Comparison of ENCODE assay signal across 11 cellular contexts in genomic region chr10:32112055-32112454, GRCh38. TPM values are rescaled to one million over a fixed set of nuclear protein-coding genes. Genes with fewer than 3 reads are reported as not detected.
A peak's percentile ranks its signal among the peaks of the same experiment; 100 is the strongest.
DNase-seq lines count a peak whose midpoint lies in the region; ATAC-seq and TF ChIP-seq lines count a peak whose summit lies in the region.
"Had no signal": no experiment of that assay in that cellular context is flagged by ENCODE, and none has a peak within 500 bp of the region (broad histone marks: within the 10 kb centered on the region; RNA-seq: fewer than 3 reads in every experiment).

No MANE protein-coding gene starts in this region.

- no peak overlapping the region for H3K27ac ChIP-seq in dorsolateral prefrontal cortex
- H3K27ac ChIP-seq: WERI-Rb-1 had no signal

- H3K9me3 Mint-ChIP-seq in T-cell = no peaks in the 10 kb centered on the region
- H3K9me3 Mint-ChIP-seq: effector memory CD8-positive, alpha-beta T cell had no signal

- ATAC-seq in omental fat pad (ENCODE audit: low FRiP score) (peak; percentile 71), HG03139 (IDR thresholded peaks at IDR 0.05; ENCODE audit: unreplicated experiment) (no peak), GM18498 (IDR thresholded peaks at IDR 0.05; ENCODE audit: unreplicated experiment) (no peak), T-cell (replicated peaks in 1 of 4) (no peak)
- ATAC-seq: effector memory CD8-positive, alpha-beta T cell had no signal

- H3K27ac Mint-ChIP-seq in T-cell = no peak overlapping the region
- H3K27ac Mint-ChIP-seq: effector memory CD8-positive, alpha-beta T cell had no signal

- intact Hi-C loops in dorsolateral prefrontal cortex (cut with DNase I) = no loop called here

- H3K36me3 Mint-ChIP-seq in T-cell = no peaks in the 10 kb centered on the region

- H3K36me3 ChIP-seq in BJ (ENCODE audit: control insufficient read depth, insufficient read depth, low read length) = no peaks in the 10 kb centered on the region
- H3K36me3 ChIP-seq: WERI-Rb-1 had no signal

- no peaks in the 10 kb centered on the region for H3K4me1 Mint-ChIP-seq in T-cell

- CTCF ChIA-PET in BJ (lab: Yijun Ruan, JAX) = no interaction called here
- CTCF ChIA-PET in T-cell (lab: Charles Lee) = no interaction called here

- H3K27me3 ChIP-seq in BJ (ENCODE audit: control insufficient read depth, insufficient read depth, low read length) (peaks cover 3% of the 10 kb centered on the region; the same call in 1 of the 2 replicates), dorsolateral prefrontal cortex (no peaks in the 10 kb centered on the region)

- POLR2A ChIA-PET in BJ (lab: Charles Lee) (no interaction called here), T-cell (lab: Charles Lee) (interaction anchor here in 1 of 2 donors (0.6 kb wide), 1 partner anchor 520 kb away, joined by 3 read pairs; no protein-coding TSS in a partner anchor)

- TF ChIP-seq CTCF in BJ (IDR thresholded peaks at IDR 0.05; ENCODE audit: insufficient read depth, low read depth, low read length) (no peak), choroid plexus epithelial cell (conservative IDR thresholded peaks at IDR 0.05; ENCODE audit: low read depth, low read length) (no peak), omental fat pad (IDR thresholded peaks at IDR 0.05) (no peak), dorsolateral prefrontal cortex (IDR thresholded peaks at IDR 0.05 in 54 of 56, conservative IDR thresholded peaks at IDR 0.05 in 2 of 56; ENCODE audit: low read depth in 1 of 56, partially characterized antibody in 56 of 56) (no peak)

- H3K4me3 Mint-ChIP-seq in T-cell = no peak overlapping the region
- H3K4me3 Mint-ChIP-seq: effector memory CD8-positive, alpha-beta T cell had no signal

- peak; percentile 53 for DNase-seq in BJ (ENCODE audit: low read depth)
- DNase-seq in NCI-H460 (ENCODE audit: extremely low read depth, low read depth) = peak; percentile 46
- DNase-seq in choroid plexus epithelial cell (ENCODE audit: low read depth) = peak; percentile 56
- no peak for DNase-seq in omental fat pad (ENCODE audit: low spot score)
- DNase-seq in T-cell = no peak
- DNase-seq in dorsolateral prefrontal cortex = no peak
- DNase-seq: effector memory CD8-positive, alpha-beta T cell; kidney; WERI-Rb-1 had no signal

- H3K27me3 Mint-ChIP-seq in T-cell = peaks cover 9 to 15% of the 10 kb centered on the region in 2 donors

- H3K4me3 ChIP-seq in BJ (ENCODE audit: low read depth, low read length) = no peak overlapping the region
- no peak overlapping the region for H3K4me3 ChIP-seq in choroid plexus epithelial cell (ENCODE audit: low read depth, low read length)
- no peak overlapping the region for H3K4me3 ChIP-seq in dorsolateral prefrontal cortex

RNA-seq across cellular contexts. Expression of gene KIF5B, which starts 55.8 kb away (rescaled TPM):
- polyA plus RNA-seq in BJ (2011; rRNA removed) = 28.8 and 53.7 TPM in 2 replicates
- polyA minus RNA-seq in BJ (2011; rRNA and poly(A)+ RNA removed) = 24.6 and 34.1 TPM in 2 replicates
- total RNA-seq in NCI-H460 (2014; rRNA removed; shearing (Covaris generic)) = 115 and 135 TPM in 2 replicates
- polyA plus RNA-seq in NCI-H460 (2014; cell fraction: nucleus; rRNA removed) = 38.8 and 56.5 TPM in 2 replicates
- total RNA-seq in omental fat pad (100 to 1,000 TPM in 3 of 4 donors, 10 to 100 TPM in 1; 79.8 to 145 (median 119) TPM), T-cell (10 to 100 TPM; 42.3 to 51.9 (median 44.8) TPM), dorsolateral prefrontal cortex (100 to 1,000 TPM in 84 of 120 experiments, 10 to 100 TPM in 36; 73.4 to 239 (median 109) TPM)

Comparison
In these comparisons a context has a peak if more than half of its experiments do, and no peak if none do; other contexts are left out.
1. DNase-seq: peak in BJ (single experiment), NCI-H460 (single experiment) and choroid plexus epithelial cell (single experiment); none in omental fat pad (single experiment), T-cell (0 of 34) and dorsolateral prefrontal cortex (0 of 10).